Comparison of ENCODE assay signal across 1 cellular context in genomic region chr3:58560771-58561311, GRCh38.
TF ChIP-seq lines count a peak whose summit lies in the region.

No MANE protein-coding gene starts in this region.

TF ChIP-seq in WTC11, 78 proteins besides CTCF, POLR2A, EP300 and RAD21 (continued from another document):
- TF ChIP-seq FOXP4 (CRISPR knock-in tag; IDR thresholded peaks at IDR 0.05) (no peak), NR2C2 (CRISPR knock-in tag; IDR thresholded peaks at IDR 0.05) (no peak)
